ENCODE assay signal across 22 cellular contexts in genomic region chr6:144311361-144311760, GRCh38. TPM values are rescaled to one million over a fixed set of nuclear protein-coding genes. Genes with fewer than 3 reads are reported as not detected.
DNase-seq lines count a peak whose midpoint lies in the region; ATAC-seq, FAIRE-seq and TF ChIP-seq lines count a peak whose summit lies in the region.
"Had no signal": no experiment of that assay in that cellular context is flagged by ENCODE, and none has a peak within 500 bp of the region (broad histone marks: within the 10 kb centered on the region; RNA-seq: fewer than 3 reads in every experiment).

No MANE protein-coding gene starts in this region.

- SMC1A ChIA-PET in GM12878 (lab: Charles Lee; ENCODE audit: uncharacterized antibody, unreplicated experiment) = interaction anchor here (0.6 to 1.4 kb wide), 10 partner anchors 12 to 765 kb away, joined by 3 to 6 read pairs (median 4); partner anchors contain the start of gene UTRN

- peaks cover under 1% of the 10 kb centered on the region for H3K4me1 ChIP-seq in GM12878 (ENCODE audit: control insufficient read depth, insufficient read depth, low read length)

- H3K4me2 ChIP-seq in GM12878 (ENCODE audit: control insufficient read depth, insufficient read depth) = no peak overlapping the region

- no peaks in the 10 kb centered on the region for H3K36me3 Mint-ChIP-seq in IgD-negative memory B cell

- H3K4me3 Mint-ChIP-seq in stimulated activated naive CD8-positive, alpha-beta T cell treated with anti-CD3 and anti-CD28 coated beads, Interleukin-15, amount 100 ng/mL, for 72 hours = peak overlapping the region; percentile 42 to 50
- peak overlapping the region in 3 of 4 donors; percentile 55 to 78 (median 59) for H3K4me3 Mint-ChIP-seq in IgD-negative memory B cell
- H3K4me3 Mint-ChIP-seq: dendritic cell treated with granulocyte-macrophage colony-stimulating factor and Interleukin-4, amounts not matched to agents 40 ng/mL and 50 ng/mL, for 4 days; nephron progenitor cell had no signal

- DNase-seq in stimulated activated naive CD8-positive, alpha-beta T cell treated with anti-CD3 and anti-CD28 coated beads, Interleukin-15, amount 100 ng/mL, for 72 hours = no peak
- DNase-seq in stimulated activated naive CD8-positive, alpha-beta T cell treated with anti-CD3 and anti-CD28 coated beads, Interleukin-15, Interleukin-2, amounts not matched to agents 100 U/mL and 50 U/mL, for 24 hours = no peak
- DNase-seq in GM12878 (ENCODE audit: low read depth, low spot score) = no peak
- DNase-seq in GM19238 (ENCODE audit: insufficient read length, low spot score) = no peak
- DNase-seq: activated effector memory CD4-positive, alpha-beta T cell treated with Interleukin-2 at 50 U/mL for 16 hours; CD4-positive, alpha-beta T cell; DMS53; GF-D8; H7; NCI-H1694 treated with DMSO at 0.1 percent for 48 hours; NCI-H2227 treated with DMSO at 0.1 percent for 48 hours; NCI-H82; nephron progenitor cell; tibial artery had no signal

- 46% methylated on average over 2 of the region's 2 CpGs for WGBS in GM12878 (ENCODE audit: insufficient coverage, insufficient replicate concordance, low lambda C conversion rate, missing lambda C conversion rate)

- in situ Hi-C loops in GM12878 (cut with MboI) = no loop called here

- peaks cover 24% of the 10 kb centered on the region for H3K4me1 Mint-ChIP-seq in stimulated activated naive CD8-positive, alpha-beta T cell treated with anti-CD3 and anti-CD28 coated beads, Interleukin-15, amount 100 ng/mL, for 72 hours
- H3K4me1 Mint-ChIP-seq in IgD-negative memory B cell = peaks cover 11 to 16% (median 12%) of the 10 kb centered on the region in 3 donors

- no peak for TF ChIP-seq EP300 in GM12878 (IDR thresholded peaks at IDR 0.05; ENCODE audit: borderline replicate concordance in 1 of 2, control insufficient read depth in 1 of 2, low read depth in 2 of 2, low read length in 2 of 2)

- no peak overlapping the region for H3K4me3 ChIP-seq in GM12878
- H3K4me3 ChIP-seq: heart left ventricle, SJSA1, tibial artery had no signal

- no peak for FAIRE-seq in GM12878 (lab: Jason Lieb, UNC)
- FAIRE-seq: endothelial cell of umbilical vein had no signal

- H3K79me2 ChIP-seq in GM12878 (ENCODE audit: control insufficient read depth, insufficient read depth, low read length) = no peaks in the 10 kb centered on the region

- peaks cover 6% of the 10 kb centered on the region for H3K27me3 Mint-ChIP-seq in stimulated activated naive CD8-positive, alpha-beta T cell treated with anti-CD3 and anti-CD28 coated beads, Interleukin-15, amount 100 ng/mL, for 72 hours
- peaks cover 13% of the 10 kb centered on the region for H3K27me3 Mint-ChIP-seq in IgD-negative memory B cell
- H3K27me3 Mint-ChIP-seq: dendritic cell treated with granulocyte-macrophage colony-stimulating factor and Interleukin-4, amounts not matched to agents 40 ng/mL and 50 ng/mL, for 4 days had no signal

- RAD21 ChIA-PET in GM12878 (lab: Charles Lee; ENCODE audit: unreplicated experiment) = interaction anchor here (0.9 to 1.5 kb wide), 2 partner anchors 33 to 42 kb away, joined by 3 to 5 read pairs; no protein-coding TSS in a partner anchor

- no peaks in the 10 kb centered on the region for H3K9me3 ChIP-seq in GM12878 (replicated peaks; ENCODE audit: control insufficient read depth, insufficient read depth, low read length)
- H3K9me3 ChIP-seq: heart left ventricle, SJSA1, tibial artery had no signal

- H3K27ac ChIP-seq in GM12878 (ENCODE audit: control insufficient read depth, insufficient read depth) = no peak overlapping the region
- H3K27ac ChIP-seq: HL-60, SJSA1 had no signal

- intact Hi-C loops in GM12878 (cut with micrococcal nuclease; ENCODE audit: unreplicated experiment) = no loop called here

- POLR2A ChIA-PET in GM12878 (lab: Charles Lee) = no interaction called here

- TF ChIP-seq RAD21 in GM12878 (IDR thresholded peaks at IDR 0.05; ENCODE audit: insufficient read depth, low read depth, low read length) = no peak

- TF ChIP-seq CTCF in GM12878 (IDR thresholded peaks at IDR 0.05 in 2 of 3, conservative IDR thresholded peaks at IDR 0.05 in 1 of 3; ENCODE audit: control insufficient read depth in 2 of 3, extremely low read depth in 1 of 3, insufficient read depth in 1 of 3, low read depth in 3 of 3, low read length in 3 of 3) = no peak

- H4K20me1 ChIP-seq in GM12878 (ENCODE audit: control insufficient read depth, insufficient read depth) = no peaks in the 10 kb centered on the region

- BruUV-seq in GM12878 (replicated peaks; lab: Mats Ljungman, UMichigan) = no TSS peak

- H3K9ac ChIP-seq in GM12878 (ENCODE audit: control insufficient read depth, insufficient read depth, low read length) = no peak overlapping the region

- ATAC-seq in stimulated activated naive CD8-positive, alpha-beta T cell treated with anti-CD3 and anti-CD28 coated beads, Interleukin-15, amount 100 ng/mL, for 72 hours = no peak
- no peak for ATAC-seq in stimulated activated naive CD8-positive, alpha-beta T cell treated with anti-CD3 and anti-CD28 coated beads, Interleukin-15, Interleukin-2, amounts not matched to agents 100 U/mL and 50 U/mL, for 24 hours
- ATAC-seq in GM12878 = peak; percentile 59
- no peak for ATAC-seq in HG02970 (IDR thresholded peaks at IDR 0.05; ENCODE audit: low FRiP score, unreplicated experiment)
- no peak for ATAC-seq in HG03196 (IDR thresholded peaks at IDR 0.05; ENCODE audit: unreplicated experiment)
- ATAC-seq: heart left ventricle had no signal

- H3K27ac Mint-ChIP-seq in stimulated activated naive CD8-positive, alpha-beta T cell treated with anti-CD3 and anti-CD28 coated beads, Interleukin-15, amount 100 ng/mL, for 72 hours = peak overlapping the region; percentile 55 to 66
- H3K27ac Mint-ChIP-seq in IgD-negative memory B cell = peak overlapping the region in 2 of 3 donors; percentile 20 to 60
- H3K27ac Mint-ChIP-seq: CD4-positive, alpha-beta T cell; dendritic cell treated with granulocyte-macrophage colony-stimulating factor and Interleukin-4, amounts not matched to agents 40 ng/mL and 50 ng/mL, for 4 days; nephron progenitor cell had no signal

- H3K9me3 Mint-ChIP-seq in stimulated activated naive CD8-positive, alpha-beta T cell treated with anti-CD3 and anti-CD28 coated beads, Interleukin-15, amount 100 ng/mL, for 72 hours = no peaks in the 10 kb centered on the region
- H3K9me3 Mint-ChIP-seq in IgD-negative memory B cell = no peaks in the 10 kb centered on the region
- H3K9me3 Mint-ChIP-seq: CD4-positive, alpha-beta T cell; dendritic cell treated with granulocyte-macrophage colony-stimulating factor and Interleukin-4, amounts not matched to agents 40 ng/mL and 50 ng/mL, for 4 days; nephron progenitor cell had no signal

- TF ChIP-seq POLR2A in GM12878 (IDR thresholded peaks at IDR 0.05; ENCODE audit: low read depth, low read length) = no peak

- CTCF ChIA-PET in GM12878 (lab: Yijun Ruan, JAX) = interaction anchor here (0.8 to 1.3 kb wide), 3 partner anchors 23 to 169 kb away, joined by 3 to 4 read pairs (median 3); no protein-coding TSS in a partner anchor

- H2AFZ ChIP-seq in GM12878 (ENCODE audit: control insufficient read depth, low read depth, low read length) = no peak overlapping the region

- H3K27me3 ChIP-seq in GM12878 (replicated peaks in 1 of 2; ENCODE audit: control insufficient read depth in 2 of 2, insufficient read depth in 2 of 2, low read length in 1 of 2) = peaks cover 0 to 3% of the 10 kb centered on the region in 2 experiments; a peak in 1 of 4 replicates
- H3K27me3 ChIP-seq: heart left ventricle, SJSA1, tibial artery had no signal

- H3K36me3 ChIP-seq in GM12878 (ENCODE audit: control insufficient read depth in 2 of 2, insufficient read depth in 2 of 2, low read length in 1 of 2) = no peaks in the 10 kb centered on the region

RNA-seq across cellular contexts. Expression of gene UTRN, which starts 26.2 kb away (rescaled TPM):
- polyA plus RNA-seq in IgD-negative memory B cell = 76.7 TPM
- total RNA-seq in GM12878 (2013; cell fraction: nucleolus; rRNA removed) = 574 and 595 TPM in 2 replicates
- 33.0 and 38.6 TPM in 2 replicates for total RNA-seq in GM12878 (2014; rRNA removed)
- 52.6 and 57.4 TPM in 2 replicates for total RNA-seq in GM12878 (2014; rRNA removed; fragmentation: Illumina TruSeq; extraction: Trizol)
- 29.2 and 33.2 TPM in 2 replicates for total RNA-seq in GM12878 (2021)
- 19.2 TPM for polyA plus RNA-seq in GM12878 (2011; ENCODE audit: low read depth)
- 37.6 and 43.7 TPM in 2 replicates for polyA plus RNA-seq in GM12878 (2011; rRNA removed)
- polyA plus RNA-seq in GM12878 (2011; cell fraction: cytosol; rRNA removed) = 27.9 and 41.4 TPM in 2 replicates
- polyA plus RNA-seq in GM12878 (2011; cell fraction: nucleus; rRNA removed) = 55.5 and 58.1 TPM in 2 replicates
- 18.1 and 24.7 TPM in 2 replicates for polyA plus RNA-seq in GM12878 (2012)
- 41.9 and 49.9 TPM in 2 replicates for polyA plus RNA-seq in GM12878 (2014; fragmentation: Illumina TruSeq; extraction: Trizol)
- polyA plus RNA-seq in GM12878 (2014; fragmentation: Nextera tagmentation; extraction: Ambion mirVana) = 1 to 10 TPM; 1.6 to 5.6 TPM
- polyA plus RNA-seq in GM12878 (2014; rRNA removed) = 17.5 and 18.0 TPM in 2 replicates
- polyA plus RNA-seq in GM12878 (2016; fragmentation: Nextera tagmentation; extraction: Ambion mirVana) = 10 to 100 TPM; 14.9 to 15.3 TPM
- 173 and 300 TPM in 2 replicates for polyA minus RNA-seq in GM12878 (2011; rRNA and poly(A)+ RNA removed)
- 47.0 and 51.8 TPM in 2 replicates for polyA minus RNA-seq in GM12878 (2011; cell fraction: cytosol; rRNA and poly(A)+ RNA removed)
- 213 and 266 TPM in 2 replicates for polyA minus RNA-seq in GM12878 (2011; cell fraction: nucleus; rRNA and poly(A)+ RNA removed)
